In genomic region chr5:8410618-8411017, GRCh38 we compare ENCODE assay signal across 17 cellular contexts.
"Had no signal": no experiment of that assay in that cellular context is flagged by ENCODE, and none has a peak within 500 bp of the region (broad histone marks: within the 10 kb centered on the region; RNA-seq: fewer than 3 reads in every experiment).

No MANE protein-coding gene starts in this region.

- H3K27ac ChIP-seq: coronary artery, dorsolateral prefrontal cortex, esophagus muscularis mucosa, foreskin keratinocyte, gastroesophageal sphincter, heart right ventricle, left lung, lower lobe of right lung had no signal

- DNase-seq: dermis blood vessel endothelial cell; effector CD4-positive, alpha-beta T cell; effector memory CD4-positive, alpha-beta T cell; foreskin keratinocyte; glutamatergic neuron; heart right ventricle; left cardiac atrium; left lung; left ventricle myocardium superior; lower lobe of right lung; mesendoderm; mucosa of descending colon; naive B cell had no signal

- ATAC-seq: foreskin keratinocyte, gastroesophageal sphincter, heart right ventricle, left cardiac atrium, left lung, left ventricle myocardium superior, lower lobe of right lung, mucosa of descending colon had no signal

- H3K9me3 ChIP-seq: esophagus muscularis mucosa, gastroesophageal sphincter, lower lobe of right lung, mucosa of descending colon had no signal

- H3K4me1 ChIP-seq: esophagus muscularis mucosa, foreskin keratinocyte, gastroesophageal sphincter, heart right ventricle, left lung, lower lobe of right lung had no signal

- H3K27me3 ChIP-seq: esophagus muscularis mucosa, foreskin keratinocyte, gastroesophageal sphincter, heart right ventricle, left lung had no signal

- H3K36me3 ChIP-seq: esophagus muscularis mucosa, gastroesophageal sphincter, heart right ventricle, left lung, lower lobe of right lung had no signal

- H3K4me3 ChIP-seq: coronary artery, dorsolateral prefrontal cortex, esophagus muscularis mucosa, gastroesophageal sphincter, heart right ventricle, left lung, lower lobe of right lung, mucosa of descending colon had no signal
